In genomic region chr13:31073859-31074718, GRCh38 we compare ENCODE assay signal across 9 cellular contexts.
DNase-seq lines count a peak whose midpoint lies in the region; ATAC-seq and TF ChIP-seq lines count a peak whose summit lies in the region.
"Had no signal": no experiment of that assay in that cellular context is flagged by ENCODE, and none has a peak within 500 bp of the region (broad histone marks: within the 10 kb centered on the region; RNA-seq: fewer than 3 reads in every experiment).

No MANE protein-coding gene starts in this region.

- H3K4me3 Mint-ChIP-seq in activated CD4-positive, alpha-beta T cell treated with anti-CD3 and anti-CD28 coated beads for 36 hours: no peak overlapping the region
- H3K4me3 Mint-ChIP-seq in glutamatergic neuron (ENCODE audit: unreplicated experiment): peak overlapping the region; percentile 27
- H3K4me3 Mint-ChIP-seq: CD4-positive, alpha-beta memory T cell had no signal

- H3K27ac ChIP-seq in OCI-LY3 (ENCODE audit: low read length) (peak overlapping the region; percentile 98), gastrocnemius medialis (no peak overlapping the region)

- intact Hi-C loops in activated CD4-positive, alpha-beta T cell treated with anti-CD3 and anti-CD28 coated beads for 36 hours (cut with DNase I, micrococcal nuclease): loop anchor here (1.0 kb wide), 3 partner anchors 24 to 88 kb away; no protein-coding TSS in a partner anchor
- intact Hi-C loops in gastrocnemius medialis (cut with DNase I; ENCODE audit: low total_unique reads): no loop called here

- peaks cover 10% of the 10 kb centered on the region for H3K9me3 ChIP-seq in OCI-LY3 (ENCODE audit: insufficient read depth, low read length)
- no peaks in the 10 kb centered on the region for H3K9me3 ChIP-seq in gastrocnemius medialis

- H3K4me3 ChIP-seq in OCI-LY3 (ENCODE audit: low read length) (peak overlapping the region; percentile 58), gastrocnemius medialis (no peak overlapping the region)

- H3K36me3 ChIP-seq in OCI-LY3 (replicated peaks; ENCODE audit: low read depth, low read length) (no peaks in the 10 kb centered on the region), gastrocnemius medialis (no peaks in the 10 kb centered on the region)

- peak overlapping the region; percentile 85 for H3K4me2 ChIP-seq in OCI-LY3 (ENCODE audit: low read length)

- peak overlapping the region; percentile 55 for H2AFZ ChIP-seq in OCI-LY3 (ENCODE audit: low read depth, low read length)

- H3K27me3 Mint-ChIP-seq in activated CD4-positive, alpha-beta T cell treated with anti-CD3 and anti-CD28 coated beads for 36 hours: peaks cover 13% of the 10 kb centered on the region
- peaks cover 8% of the 10 kb centered on the region for H3K27me3 Mint-ChIP-seq in glutamatergic neuron (ENCODE audit: unreplicated experiment)

- CTCF ChIA-PET in activated CD4-positive, alpha-beta T cell treated with anti-CD3 and anti-CD28 coated beads for 36 hours (lab: Charles Lee): interaction anchor here (0.7 to 1.6 kb wide), 10 partner anchors 9 to 178 kb away, joined by 3 to 9 read pairs (median 6); no protein-coding TSS in a partner anchor

- H3K9me3 Mint-ChIP-seq in activated CD4-positive, alpha-beta T cell treated with anti-CD3 and anti-CD28 coated beads for 36 hours (ENCODE audit: low read depth): no peaks in the 10 kb centered on the region
- H3K9me3 Mint-ChIP-seq in glutamatergic neuron (ENCODE audit: unreplicated experiment): no peaks in the 10 kb centered on the region

- no peak overlapping the region for H3K27ac Mint-ChIP-seq in activated CD4-positive, alpha-beta T cell treated with anti-CD3 and anti-CD28 coated beads for 36 hours
- peak overlapping the region; percentile 54 for H3K27ac Mint-ChIP-seq in glutamatergic neuron (ENCODE audit: unreplicated experiment)

- ATAC-seq in activated CD4-positive, alpha-beta T cell treated with anti-CD3 and anti-CD28 coated beads for 36 hours: peak; percentile 89
- ATAC-seq in HG02623 (IDR thresholded peaks at IDR 0.05; ENCODE audit: unreplicated experiment) (peak; percentile 93), gastrocnemius medialis (no peak)

- peak overlapping the region; percentile 64 for H3K9ac ChIP-seq in OCI-LY3 (ENCODE audit: low read length)

- H3K4me1 ChIP-seq in OCI-LY3 (ENCODE audit: low read length) (peaks cover 27% of the 10 kb centered on the region), gastrocnemius medialis (no peaks in the 10 kb centered on the region)

- DNase-seq in activated CD4-positive, alpha-beta T cell treated with anti-CD3 and anti-CD28 coated beads for 36 hours: peak; percentile 76
- DNase-seq in activated CD4-positive, alpha-beta T cell treated with anti-CD3 and anti-CD28 coated beads, Interleukin-2, amount 50 U/mL, for 1 hour: no peak
- DNase-seq in glutamatergic neuron (no peak), gastrocnemius medialis (no peak), NCI-H2171 treated with DMSO at 0.1 percent for 48 hours (lab: John Stamatoyannopoulos, UW) (no peak), COLO668 (lab: John Stamatoyannopoulos, UW; ENCODE audit: unreplicated experiment) (no peak)

- POLR2A ChIA-PET in activated CD4-positive, alpha-beta T cell treated with anti-CD3 and anti-CD28 coated beads for 36 hours (lab: Charles Lee): interaction anchor here (0.6 to 2.2 kb wide), 8 partner anchors 23 to 1478 kb away, joined by 3 to 18 read pairs (median 4); no protein-coding TSS in a partner anchor

- no peak for TF ChIP-seq POLR2A in gastrocnemius medialis (IDR thresholded peaks at IDR 0.05)

- 0 out of 2 replicates have a peak, but pooled peaks cover 7% of the 10 kb centered on the region for H3K27me3 ChIP-seq in OCI-LY3 (ENCODE audit: low read depth, low read length)
- no peaks in the 10 kb centered on the region for H3K27me3 ChIP-seq in gastrocnemius medialis

- no peaks in the 10 kb centered on the region for H3K79me2 ChIP-seq in OCI-LY3 (ENCODE audit: low read length)

- TF ChIP-seq CTCF in OCI-LY3 (IDR thresholded peaks at IDR 0.05; ENCODE audit: low read depth, low read length) (no peak), glutamatergic neuron (IDR thresholded peaks at IDR 0.05; ENCODE audit: partially characterized antibody, unreplicated experiment) (no peak), gastrocnemius medialis (IDR thresholded peaks at IDR 0.05 in 4 of 5, conservative IDR thresholded peaks at IDR 0.05 in 1 of 5) (no peak)

- H4K20me1 ChIP-seq in OCI-LY3 (ENCODE audit: insufficient read depth, low read length): no peaks in the 10 kb centered on the region

- in situ Hi-C loops in gastrocnemius medialis (cut with MboI; ENCODE audit: low sequenced_read_pairs in 4 of 4): no loop called here

- H3K4me1 Mint-ChIP-seq in activated CD4-positive, alpha-beta T cell treated with anti-CD3 and anti-CD28 coated beads for 36 hours: peaks cover 14% of the 10 kb centered on the region
- H3K4me1 Mint-ChIP-seq in glutamatergic neuron (ENCODE audit: low read depth, unreplicated experiment): peaks cover 12% of the 10 kb centered on the region

- H3K36me3 Mint-ChIP-seq in activated CD4-positive, alpha-beta T cell treated with anti-CD3 and anti-CD28 coated beads for 36 hours (ENCODE audit: low read depth): no peaks in the 10 kb centered on the region
- peaks cover 11% of the 10 kb centered on the region for H3K36me3 Mint-ChIP-seq in glutamatergic neuron (ENCODE audit: unreplicated experiment)
- H3K36me3 Mint-ChIP-seq: CD4-positive, alpha-beta memory T cell had no signal

Comparison
In these comparisons a context has a peak if more than half of its experiments do, and no peak if none do; other contexts are left out.
1. ATAC-seq: peak in activated CD4-positive, alpha-beta T cell treated with anti-CD3 and anti-CD28 coated beads for 36 hours (single experiment) and HG02623 (single experiment); none in gastrocnemius medialis (0 of 2).